In the genomic region with DNA sequence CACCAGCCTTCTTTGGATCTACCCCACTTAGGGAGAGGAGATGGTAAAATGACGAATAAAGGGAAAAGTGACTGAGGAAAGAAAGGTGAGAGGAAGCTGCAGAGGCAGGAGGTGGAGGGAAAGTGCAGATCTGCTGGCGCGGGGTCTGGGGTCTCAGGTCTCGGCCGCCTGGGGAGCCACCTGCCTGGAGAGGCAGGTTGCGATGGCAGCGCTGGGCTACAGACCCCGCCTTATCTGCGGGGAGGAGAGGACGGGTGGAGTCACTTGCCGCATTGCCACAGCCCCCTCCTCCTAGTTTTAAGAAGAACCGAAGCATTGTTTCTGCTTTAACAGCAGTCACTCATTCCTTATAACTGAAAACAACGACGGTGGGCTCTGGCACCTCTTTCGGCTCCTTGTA, we compare ENCODE assay signal across 1 cellular context. TPM values are rescaled to one million over a fixed set of nuclear protein-coding genes. Genes with fewer than 3 reads are reported as not detected.
"Had no signal": no experiment of that assay in that cellular context is flagged by ENCODE, and none has a peak within 500 bp of the region (broad histone marks: within the 10 kb centered on the region; RNA-seq: fewer than 3 reads in every experiment).

No MANE protein-coding gene starts in this region.

RNA-seq across cellular contexts. Expression of gene HMMR, which starts 44.8 kb away (rescaled TPM):
- polyA plus RNA-seq: naive thymus-derived CD4-positive, alpha-beta T cell had no signal
